In genomic region chr6:89007209-89008001, GRCh38 we compare ENCODE assay signal across 14 cellular contexts.
DNase-seq lines count a peak whose midpoint lies in the region; ATAC-seq and TF ChIP-seq lines count a peak whose summit lies in the region.
"Had no signal": no experiment of that assay in that cellular context is flagged by ENCODE, and none has a peak within 500 bp of the region (broad histone marks: within the 10 kb centered on the region; RNA-seq: fewer than 3 reads in every experiment).

No MANE protein-coding gene starts in this region.

- peak overlapping the region; percentile 46 for H2AFZ ChIP-seq in neuron (ENCODE audit: low read depth, low read length)

- H3K27me3 ChIP-seq in neuron (ENCODE audit: insufficient read depth, low read length): no peaks in the 10 kb centered on the region
- H3K27me3 ChIP-seq: MG63 had no signal

- peaks cover 25% of the 10 kb centered on the region for H3K4me1 ChIP-seq in neuron (ENCODE audit: insufficient read depth, low read length)

- peak; percentile 56 for DNase-seq in DMS79 (lab: John Stamatoyannopoulos, UW)
- peak; percentile 23 for DNase-seq in MV-4-11 (lab: John Stamatoyannopoulos, UW)
- DNase-seq in choroid plexus epithelial cell (ENCODE audit: low read depth): peak; percentile 41
- no peak for DNase-seq in NCI-H187 (lab: John Stamatoyannopoulos, UW)
- no peak for DNase-seq in activated CD8-positive, alpha-beta memory T cell treated with anti-CD3 and anti-CD28 coated beads for 24 hours
- DNase-seq: activated T-cell treated with anti-CD3 and anti-CD28 coated beads, Interleukin-2, amount 50 U/mL, for 4 hours; CD4-positive, CD25-positive, alpha-beta regulatory T cell; hippocampal formation; MG63; stimulated activated CD4-positive, alpha-beta T cell treated with anti-CD3 and anti-CD28 coated beads, Interleukin-4, amount 100 ng/mL, for 1 hour; stimulated activated naive B cell treated with anti-CD40 and anti-IgM and Interleukin-4, amounts not matched to agents 10 μg/mL and 1 μg/mL and 100 μg/mL, for 72 hours had no signal

- ATAC-seq in HG02623 (IDR thresholded peaks at IDR 0.05; ENCODE audit: unreplicated experiment) (no peak), HG03039 (IDR thresholded peaks at IDR 0.05; ENCODE audit: unreplicated experiment) (no peak)
- ATAC-seq: activated T-cell treated with anti-CD3 and anti-CD28 coated beads, Interleukin-2, amount 50 U/mL, for 4 hours; stimulated activated naive B cell treated with anti-CD40 and anti-IgM and Interleukin-4, amounts not matched to agents 10 μg/mL and 1 μg/mL and 100 μg/mL, for 72 hours had no signal

- H3K9me3 ChIP-seq in neuron (ENCODE audit: low read length): no peaks in the 10 kb centered on the region
- H3K9me3 ChIP-seq: MG63 had no signal

- TF ChIP-seq CTCF in choroid plexus epithelial cell (conservative IDR thresholded peaks at IDR 0.05; ENCODE audit: low read depth, low read length): no peak

- H3K36me3 ChIP-seq in neuron (ENCODE audit: insufficient read depth, low read length): no peaks in the 10 kb centered on the region
- H3K36me3 ChIP-seq: MG63 had no signal

- no peak overlapping the region for H3K4me3 ChIP-seq in choroid plexus epithelial cell (ENCODE audit: low read depth, low read length)
- H3K4me3 ChIP-seq in neuron (ENCODE audit: low read length): no peak overlapping the region
- H3K4me3 ChIP-seq: MG63 had no signal

Comparison
In these comparisons a context has a peak if more than half of its experiments do, and no peak if none do; other contexts are left out.
1. DNase-seq: peak in DMS79 (single experiment), MV-4-11 (single experiment) and choroid plexus epithelial cell (single experiment); none in NCI-H187 (0 of 2) and activated CD8-positive, alpha-beta memory T cell treated with anti-CD3 and anti-CD28 coated beads for 24 hours (single experiment).